In genomic region chr20:21643417-21643816, GRCh38 we compare ENCODE assay signal across 23 cellular contexts.
A peak's percentile ranks its signal among the peaks of the same experiment; 100 is the strongest.
DNase-seq lines count a peak whose midpoint lies in the region; ATAC-seq, FAIRE-seq and TF ChIP-seq lines count a peak whose summit lies in the region.
"Had no signal": no experiment of that assay in that cellular context is flagged by ENCODE, and none has a peak within 500 bp of the region (broad histone marks: within the 10 kb centered on the region; RNA-seq: fewer than 3 reads in every experiment).

No MANE protein-coding gene starts in this region.

- DNase-seq in SK-MEL-5 (ENCODE audit: low read depth, low spot score) (peak; percentile 5), bronchial epithelial cell (ENCODE audit: low read depth) (peak; percentile 22), epithelial cell of prostate (ENCODE audit: low read depth, low spot score) (peak; percentile 51), D341Med (ENCODE audit: low spot score) (no peak), HuH-7 (ENCODE audit: low spot score) (no peak)
- DNase-seq in activated naive CD4-positive, alpha-beta T cell treated with anti-CD3 and anti-CD28 coated beads, Interleukin-2, amount 50 U/mL, for 16 hours = no peak
- DNase-seq: Caco-2; CD4-positive, CD25-positive, alpha-beta regulatory T cell; CD8-positive, alpha-beta T cell; DMS 273 treated with DMSO at 0.1 percent for 48 hours; DMS79; EL; GDM1; GOT3; H7; HCEC 1CT had no signal

- no peak overlapping the region for H2AFZ ChIP-seq in parathyroid adenoma

- H3K9me3 ChIP-seq in parathyroid adenoma (ENCODE audit: control insufficient read depth, low read length) = no peaks in the 10 kb centered on the region

- H3K9ac ChIP-seq in parathyroid adenoma = no peak overlapping the region
- H3K9ac ChIP-seq: BLaER1 had no signal

- no peak overlapping the region for H3K4me3 ChIP-seq in bronchial epithelial cell (ENCODE audit: low read depth, low read length)
- peak overlapping the region; percentile 49 for H3K4me3 ChIP-seq in parathyroid adenoma (ENCODE audit: low read depth, low read length)
- H3K4me3 ChIP-seq: BLaER1, GM12878 had no signal

- peaks cover 47% of the 10 kb centered on the region for H3K4me1 ChIP-seq in parathyroid adenoma
- H3K4me1 ChIP-seq: Caco-2 had no signal

- H3K36me3 ChIP-seq in bronchial epithelial cell (ENCODE audit: control insufficient read depth, insufficient read depth, low read length) (no peaks in the 10 kb centered on the region), parathyroid adenoma (ENCODE audit: control insufficient read depth, insufficient read depth, low read length) (peaks cover 4% of the 10 kb centered on the region)
- H3K36me3 ChIP-seq: BLaER1 had no signal

- no peaks in the 10 kb centered on the region for H3K27me3 ChIP-seq in bronchial epithelial cell (ENCODE audit: control insufficient read depth, insufficient read depth, low read length)
- no peaks in the 10 kb centered on the region for H3K27me3 ChIP-seq in parathyroid adenoma (ENCODE audit: control insufficient read depth, insufficient read depth, low read length)
- H3K27me3 ChIP-seq: BLaER1 had no signal

- in situ Hi-C loops in SK-MEL-5 (cut with HindIII; ENCODE audit: low pct_unique_long_range_greater_than_20kb, low sequenced_read_pairs) = no loop called here

- TF ChIP-seq CTCF in bronchial epithelial cell (IDR thresholded peaks at IDR 0.05; ENCODE audit: insufficient read depth, low read length, severe bottlenecking) (no peak), parathyroid adenoma (IDR thresholded peaks at IDR 0.05) (no peak)

- no peak for FAIRE-seq in bronchial epithelial cell (lab: Jason Lieb, UNC)
- FAIRE-seq: D721Med, GM12878, GM19239 had no signal

- peaks cover 10% of the 10 kb centered on the region for H3K79me2 ChIP-seq in parathyroid adenoma

- peak overlapping the region; percentile 74 for H3K4me2 ChIP-seq in parathyroid adenoma (ENCODE audit: low read length)
- H3K4me2 ChIP-seq: BLaER1 had no signal

- no peak for ATAC-seq in GM21381 (IDR thresholded peaks at IDR 0.05; ENCODE audit: unreplicated experiment)
- ATAC-seq: CD8-positive, alpha-beta T cell; GM12878 had no signal

- H3K27ac ChIP-seq in epithelial cell of prostate (no peak overlapping the region), parathyroid adenoma (peak overlapping the region; percentile 96)
- H3K27ac ChIP-seq: BLaER1, C4-2B had no signal

Comparison
In these comparisons a context has a peak if more than half of its experiments do, and no peak if none do; other contexts are left out.
1. DNase-seq: peak in SK-MEL-5 (single experiment), bronchial epithelial cell (single experiment) and epithelial cell of prostate (single experiment); none in activated naive CD4-positive, alpha-beta T cell treated with anti-CD3 and anti-CD28 coated beads, Interleukin-2, amount 50 U/mL, for 16 hours (single experiment), D341Med (single experiment) and HuH-7 (single experiment).